ENCODE assay signal across 13 cellular contexts in the genomic region with DNA sequence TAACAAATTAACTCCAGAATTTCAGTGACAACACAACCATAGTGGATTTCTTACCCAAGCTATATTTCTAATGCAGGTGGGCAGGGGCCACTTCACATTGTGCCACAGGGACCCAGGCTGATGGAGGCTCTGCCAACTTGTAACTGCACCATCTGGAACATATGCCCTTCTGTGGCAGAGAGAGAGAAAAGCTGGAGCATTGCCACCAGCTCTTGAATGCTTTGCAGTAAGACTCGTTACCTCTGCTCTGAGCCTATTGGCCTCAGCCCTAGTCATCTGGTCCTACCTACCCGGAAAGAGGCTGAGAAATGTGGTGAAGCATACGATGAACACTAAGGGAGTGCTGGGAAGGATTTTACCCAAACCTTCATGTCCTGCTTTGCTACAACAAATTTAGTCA.
"Had no signal": no experiment of that assay in that cellular context is flagged by ENCODE, and none has a peak within 500 bp of the region (broad histone marks: within the 10 kb centered on the region; RNA-seq: fewer than 3 reads in every experiment).

No MANE protein-coding gene starts in this region.

- DNase-seq: activated gamma-delta T cell treated with Interleukin-2 at 50 U/mL for 16 hours; activated T-cell treated with anti-CD3 and anti-CD28 coated beads, Interleukin-2, amount 50 U/mL, for 1 hour; anterior cingulate cortex; body of pancreas; effector memory CD4-positive, alpha-beta T cell; foreskin melanocyte; immature natural killer cell; left lung; naive thymus-derived CD4-positive, alpha-beta T cell; stimulated activated CD4-positive, alpha-beta T cell treated with anti-CD3 and anti-CD28 coated beads, Interleukin-4, amount 100 ng/mL, for 1 hour; stimulated activated naive CD4-positive, alpha-beta T cell treated with Interleukin-2 at 50 U/mL for 16 hours; T-helper 9 cell; upper lobe of right lung had no signal
